In the genomic region with DNA sequence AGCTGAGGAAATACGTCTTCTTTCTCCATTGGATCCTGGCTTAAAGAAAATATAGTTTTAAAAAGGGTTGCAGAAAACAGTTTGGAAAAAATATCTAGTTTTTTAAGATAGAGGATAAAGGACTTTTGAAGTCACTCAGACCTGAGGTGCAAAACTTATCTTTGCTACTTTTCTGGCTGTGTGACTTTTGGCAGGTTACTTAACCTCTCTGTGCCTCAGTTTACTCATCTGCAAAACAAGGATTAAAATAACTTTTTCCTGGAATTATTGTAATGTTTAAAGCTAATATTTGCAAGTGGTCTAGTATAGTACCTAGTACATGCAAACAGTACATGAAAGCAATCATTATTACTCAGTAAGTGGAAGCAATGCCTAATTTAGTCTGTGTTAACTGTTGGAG, we compare ENCODE assay signal across 34 cellular contexts.
"Had no signal": no experiment of that assay in that cellular context is flagged by ENCODE, and none has a peak within 500 bp of the region (broad histone marks: within the 10 kb centered on the region; RNA-seq: fewer than 3 reads in every experiment).

No MANE protein-coding gene starts in this region.

- H3K4me3 ChIP-seq: MG63 had no signal

- H3K9me3 ChIP-seq: MG63 had no signal

- DNase-seq: Karpas-422, Kasumi-1, MG63, MM.1S, MV-4-11, NCI-H1048, NCI-H1092, NCI-H1092 treated with DMSO at 0.1 percent for 48 hours, NCI-H1105, NCI-H1105 treated with DMSO at 0.1 percent for 48 hours, NCI-H1417, NCI-H1417 treated with DMSO at 0.1 percent for 48 hours, NCI-H1436, NCI-H1436 treated with DMSO at 0.1 percent for 48 hours, NCI-H146, NCI-H1694, NCI-H1694 treated with DMSO at 0.1 percent for 48 hours, NCI-H187, NCI-H187 treated with DMSO at 0.1 percent for 48 hours, NCI-H1930, NCI-H2029, NCI-H2029 treated with DMSO at 0.1 percent for 48 hours, NCI-H2081, NCI-H2081 treated with DMSO at 0.1 percent for 48 hours, NCI-H2107, NCI-H2171, NCI-H2171 treated with DMSO at 0.1 percent for 48 hours, NCI-H2227 treated with DMSO at 0.1 percent for 48 hours, NCI-H226, NCI-H345, NCI-H446, NCI-H446 treated with DMSO at 0.1 percent for 48 hours, NCI-H510A, NCI-H510A treated with DMSO at 0.1 percent for 48 hours had no signal

- H3K36me3 ChIP-seq: MG63 had no signal
